12 cellular contexts compared by ENCODE assay signal in genomic region chr11:12777208-12777874, GRCh38.
DNase-seq lines count a peak whose midpoint lies in the region; ATAC-seq, FAIRE-seq and TF ChIP-seq lines count a peak whose summit lies in the region.
"Had no signal": no experiment of that assay in that cellular context is flagged by ENCODE, and none has a peak within 500 bp of the region (broad histone marks: within the 10 kb centered on the region; RNA-seq: fewer than 3 reads in every experiment).

No MANE protein-coding gene starts in this region.

- H3K4me2 ChIP-seq in A549 (peak overlapping the region; percentile 30), GM23248 (ENCODE audit: unreplicated experiment) (no peak overlapping the region), mesenchymal stem cell (ENCODE audit: low read length, poor library complexity, severe bottlenecking) (no peak overlapping the region)

- H2AFZ ChIP-seq in GM23248 (no peak overlapping the region), mesenchymal stem cell (ENCODE audit: low read depth, low read length) (no peak overlapping the region)

- FAIRE-seq in A549 (lab: Jason Lieb, UNC), result no peak
- FAIRE-seq: endometrium had no signal

- H3K14ac ChIP-seq in mesenchymal stem cell (ENCODE audit: low read length in 2 of 2), result no peak overlapping the region

- ATAC-seq in A549, result peak in 1 of 2 experiments; percentile 47; a peak in 4 of 6 replicates
- ATAC-seq in HG03442 (IDR thresholded peaks at IDR 0.05; ENCODE audit: unreplicated experiment), result no peak
- ATAC-seq in GM19463 (IDR thresholded peaks at IDR 0.05; ENCODE audit: unreplicated experiment), result no peak

- no peak for TF ChIP-seq POLR2A in A549 (IDR thresholded peaks at IDR 0.05; ENCODE audit: low read length)

- H3K4ac ChIP-seq in mesenchymal stem cell (ENCODE audit: low read depth in 1 of 2, low read length in 2 of 2), result no peak overlapping the region

- H3K4me1 ChIP-seq in A549 (peaks cover 57% of the 10 kb centered on the region), GM23248 (ENCODE audit: insufficient read depth) (peaks cover 41% of the 10 kb centered on the region), mesenchymal stem cell (ENCODE audit: control insufficient read depth, insufficient read depth, low read depth, low read length) (peaks cover 5% of the 10 kb centered on the region)

- DNase-seq in A549 (ENCODE audit: low read depth in 1 of 2, low spot score in 1 of 2) (no peak), GM23248 (peak; percentile 47), amniotic epithelial cell (ENCODE audit: low read depth) (peak; percentile 87), mesenchymal stem cell (peak; percentile 68), inferior parietal cortex (ENCODE audit: extremely low spot score) (no peak), mucosa of gallbladder (ENCODE audit: low spot score) (no peak)
- DNase-seq: BE2C, GF-D8, uterus had no signal

- H3K27me3 ChIP-seq in GM23248 (replicated peaks; ENCODE audit: insufficient read depth) (no peaks in the 10 kb centered on the region), mesenchymal stem cell (ENCODE audit: control insufficient read depth in 1 of 2, insufficient read depth in 1 of 2, low read length in 2 of 2) (no peaks in the 10 kb centered on the region)
- H3K27me3 ChIP-seq: BE2C, uterus had no signal

- H3K9ac ChIP-seq in GM23248, result no peak overlapping the region
- no peak overlapping the region for H3K9ac ChIP-seq in mesenchymal stem cell (ENCODE audit: low read length)

- 82% methylated on average over 5 of the region's 5 CpGs for WGBS in A549 (ENCODE audit: missing lambda C conversion rate)
- 80 to 84% methylated on average over 5 of the region's 5 CpGs for WGBS in GM23248 (ENCODE audit: low coverage in 1 of 2, low lambda C conversion rate in 2 of 2, missing lambda C conversion rate in 2 of 2), 2 experiments
- 87% methylated on average over 3 of the region's 5 CpGs for WGBS in mesenchymal stem cell

- H3F3A ChIP-seq in GM23248 (ENCODE audit: insufficient read depth), result peaks cover 43% of the 10 kb centered on the region

- peaks cover 22% of the 10 kb centered on the region for H4K20me1 ChIP-seq in GM23248 (ENCODE audit: insufficient read depth)

- TF ChIP-seq EP300 in A549 (IDR thresholded peaks at IDR 0.05), result no peak

- peaks cover 16% of the 10 kb centered on the region for H3K36me3 ChIP-seq in GM23248 (ENCODE audit: low read depth)
- H3K36me3 ChIP-seq in mesenchymal stem cell (ENCODE audit: control insufficient read depth in 1 of 2, insufficient read depth in 2 of 2, low read depth in 1 of 2, low read length in 2 of 2), result peaks cover 3 to 30% of the 10 kb centered on the region in 2 experiments
- H3K36me3 ChIP-seq: uterus had no signal

- H3K79me2 ChIP-seq in GM23248 (ENCODE audit: insufficient read depth), result peaks cover 100% of the 10 kb centered on the region

- H3K4me3 ChIP-seq in A549, result no peak overlapping the region
- no peak overlapping the region for H3K4me3 ChIP-seq in GM23248
- H3K4me3 ChIP-seq in mesenchymal stem cell (ENCODE audit: insufficient read depth in 1 of 2, low read depth in 1 of 2, low read length in 2 of 2), result no peak overlapping the region
- H3K4me3 ChIP-seq: uterus had no signal

- CTCF ChIA-PET in A549 (lab: Yijun Ruan, JAX), result interaction anchor here (0.9 to 1.4 kb wide), 3 partner anchors 116 to 488 kb away, joined by 3 to 4 read pairs (median 3); partner anchors contain the start of gene PARVA

- POLR2A ChIA-PET in A549 (lab: Yijun Ruan, JAX), result no interaction called here

- no peaks in the 10 kb centered on the region for H3K9me2 ChIP-seq in GM23248 (ENCODE audit: insufficient read depth)

- peaks cover 6% of the 10 kb centered on the region for H3K79me1 ChIP-seq in mesenchymal stem cell (replicated peaks; ENCODE audit: low read length, poor library complexity, severe bottlenecking)

- no peak overlapping the region for H2BK5ac ChIP-seq in mesenchymal stem cell (ENCODE audit: low read depth, low read length, poor library complexity, severe bottlenecking)

- no peak overlapping the region for H2BK120ac ChIP-seq in mesenchymal stem cell (ENCODE audit: low read depth, low read length)

- TF ChIP-seq CTCF in A549 (IDR thresholded peaks at IDR 0.05), result no peak

- in situ Hi-C loops in GM23248 (cut with MboI), result no loop called here

- H2BK12ac ChIP-seq in mesenchymal stem cell (ENCODE audit: low read length in 2 of 2), result no peak overlapping the region

- no peak overlapping the region for H4K8ac ChIP-seq in mesenchymal stem cell (ENCODE audit: low read length)

- H3K27ac ChIP-seq in A549 (peak overlapping the region in 1 of 2 experiments; percentile 6; a peak in 1 of 6 replicates), GM23248 (peak overlapping the region; percentile 26), mesenchymal stem cell (ENCODE audit: low read length, poor library complexity, severe bottlenecking) (no peak overlapping the region)

- no peak overlapping the region for H2BK15ac ChIP-seq in mesenchymal stem cell (ENCODE audit: low read depth, poor library complexity, severe bottlenecking)

- no peak overlapping the region for H2AK5ac ChIP-seq in mesenchymal stem cell (ENCODE audit: low read length, severe bottlenecking)

- H4K91ac ChIP-seq in mesenchymal stem cell (ENCODE audit: low read length), result no peak overlapping the region

- no peak overlapping the region for H3K18ac ChIP-seq in mesenchymal stem cell (ENCODE audit: low read depth in 1 of 2, low read length in 2 of 2)

- H3K9me3 ChIP-seq in A549 (no peaks in the 10 kb centered on the region), GM23248 (ENCODE audit: low read depth) (no peaks in the 10 kb centered on the region), mesenchymal stem cell (ENCODE audit: control insufficient read depth, low read length) (no peaks in the 10 kb centered on the region)
- H3K9me3 ChIP-seq: BE2C, uterus had no signal

- H3K23ac ChIP-seq in mesenchymal stem cell (ENCODE audit: low read length in 2 of 2), result no peak overlapping the region

- TF ChIP-seq RAD21 in A549 (conservative IDR thresholded peaks at IDR 0.05 in 1 of 2, IDR thresholded peaks at IDR 0.05 in 1 of 2), result no peak

TF ChIP-seq in A549, 52 proteins besides CTCF, POLR2A, EP300 and RAD21:
- TF ChIP-seq RNF2 (IDR thresholded peaks at IDR 0.05; ENCODE audit: borderline replicate concordance, low read depth) (no peak), E2F6 (IDR thresholded peaks at IDR 0.05; ENCODE audit: borderline replicate concordance, low read depth) (no peak), TP53 (CRISPR knock-in tag; IDR thresholded peaks at IDR 0.05) (no peak), HDAC2 (IDR thresholded peaks at IDR 0.05) (no peak), ZSCAN20 (CRISPR knock-in tag; IDR thresholded peaks at IDR 0.05) (no peak), MAFK (IDR thresholded peaks at IDR 0.05; ENCODE audit: partially characterized antibody) (no peak), CHD2 (IDR thresholded peaks at IDR 0.05; ENCODE audit: low read length, partially characterized antibody) (no peak), ZC3H11A (IDR thresholded peaks at IDR 0.05) (no peak), SREBF2 (IDR thresholded peaks at IDR 0.05) (no peak), ZFP36 (IDR thresholded peaks at IDR 0.05; ENCODE audit: borderline replicate concordance, partially characterized antibody) (no peak), FOXS1 (CRISPR knock-in tag; IDR thresholded peaks at IDR 0.05) (no peak), CBX8 (IDR thresholded peaks at IDR 0.05) (no peak), REST (IDR thresholded peaks at IDR 0.05) (no peak), ZNF302 (CRISPR knock-in tag; IDR thresholded peaks at IDR 0.05) (no peak)
TF ChIP-seq in A549: peak in this region for 0.

Comparison
In these comparisons a context has a peak if more than half of its experiments do, and no peak if none do; other contexts are left out.
1. DNase-seq: peak in GM23248 (single experiment), amniotic epithelial cell (single experiment) and mesenchymal stem cell (single experiment); none in A549 (0 of 2), inferior parietal cortex (single experiment) and mucosa of gallbladder (single experiment).